2 cellular contexts compared by ENCODE assay signal in the genomic region with DNA sequence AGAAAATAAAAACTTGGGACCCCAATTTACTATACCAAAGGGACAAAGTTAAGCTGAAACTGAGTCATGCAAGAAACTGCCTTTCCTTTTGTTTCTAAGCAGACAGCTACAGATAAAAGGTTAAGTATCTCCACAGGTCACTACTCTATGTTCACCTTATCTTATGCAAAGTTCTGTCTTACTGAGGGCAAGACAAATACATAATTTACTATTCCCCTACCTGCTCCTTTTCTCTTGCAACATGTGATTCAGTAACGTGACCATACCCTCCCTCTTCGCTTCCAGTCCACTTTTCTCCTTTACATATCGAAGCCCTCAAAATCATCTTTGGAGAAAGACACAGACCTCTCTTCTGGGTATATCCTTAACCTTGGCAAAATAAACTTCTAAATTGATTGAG.
TF ChIP-seq lines count a peak whose summit lies in the region.

No MANE protein-coding gene starts in this region.

TF ChIP-seq in A549, 52 proteins besides CTCF, POLR2A, EP300 and RAD21:
- TF ChIP-seq HOXB5 (CRISPR knock-in tag; IDR thresholded peaks at IDR 0.05) = no peak
- TF ChIP-seq HEYL (CRISPR knock-in tag; IDR thresholded peaks at IDR 0.05) = no peak
- TF ChIP-seq SREBF2 (IDR thresholded peaks at IDR 0.05) = no peak
- TF ChIP-seq, protein P1, sequence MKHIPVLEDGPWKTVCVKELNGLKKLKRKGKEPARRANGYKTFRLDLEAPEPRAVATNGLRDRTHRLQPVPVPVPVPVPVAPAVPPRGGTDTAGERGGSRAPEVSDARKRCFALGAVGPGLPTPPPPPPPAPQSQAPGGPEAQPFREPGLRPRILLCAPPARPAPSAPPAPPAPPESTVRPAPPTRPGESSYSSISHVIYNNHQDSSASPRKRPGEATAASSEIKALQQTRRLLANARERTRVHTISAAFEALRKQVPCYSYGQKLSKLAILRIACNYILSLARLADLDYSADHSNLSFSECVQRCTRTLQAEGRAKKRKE (CRISPR knock-in tag; IDR thresholded peaks at IDR 0.05; ENCODE audit: low read depth) = no peak
- TF ChIP-seq TFCP2L1 (CRISPR knock-in tag; IDR thresholded peaks at IDR 0.05) = no peak
- TF ChIP-seq EHF (CRISPR knock-in tag; IDR thresholded peaks at IDR 0.05) = no peak
- no peak for TF ChIP-seq CHD2 (IDR thresholded peaks at IDR 0.05; ENCODE audit: low read length, partially characterized antibody)
- no peak for TF ChIP-seq ZC3H11A (IDR thresholded peaks at IDR 0.05)
- TF ChIP-seq, protein P2, sequence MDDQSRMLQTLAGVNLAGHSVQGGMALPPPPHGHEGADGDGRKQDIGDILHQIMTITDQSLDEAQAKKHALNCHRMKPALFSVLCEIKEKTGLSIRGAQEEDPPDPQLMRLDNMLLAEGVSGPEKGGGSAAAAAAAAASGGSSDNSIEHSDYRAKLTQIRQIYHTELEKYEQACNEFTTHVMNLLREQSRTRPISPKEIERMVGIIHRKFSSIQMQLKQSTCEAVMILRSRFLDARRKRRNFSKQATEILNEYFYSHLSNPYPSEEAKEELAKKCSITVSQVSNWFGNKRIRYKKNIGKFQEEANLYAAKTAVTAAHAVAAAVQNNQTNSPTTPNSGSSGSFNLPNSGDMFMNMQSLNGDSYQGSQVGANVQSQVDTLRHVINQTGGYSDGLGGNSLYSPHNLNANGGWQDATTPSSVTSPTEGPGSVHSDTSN (IDR thresholded peaks at IDR 0.05) = no peak
- TF ChIP-seq NFE2L2 (conservative IDR thresholded peaks at IDR 0.05; ENCODE audit: low read length) = no peak
- no peak for TF ChIP-seq ZFP36 (IDR thresholded peaks at IDR 0.05; ENCODE audit: borderline replicate concordance, partially characterized antibody)
- no peak for TF ChIP-seq MYC (IDR thresholded peaks at IDR 0.05; ENCODE audit: borderline replicate concordance, low read length)
- no peak for TF ChIP-seq RNF2 (IDR thresholded peaks at IDR 0.05; ENCODE audit: borderline replicate concordance, low read depth)
- no peak for TF ChIP-seq FOSB (CRISPR knock-in tag; IDR thresholded peaks at IDR 0.05)
- no peak for TF ChIP-seq FOXS1 (CRISPR knock-in tag; IDR thresholded peaks at IDR 0.05)
- no peak for TF ChIP-seq MAFK (IDR thresholded peaks at IDR 0.05; ENCODE audit: partially characterized antibody)

TF ChIP-seq in K562, 482 proteins besides CTCF, POLR2A, EP300 and RAD21 (continues in another document):
- TF ChIP-seq MTA2 (IDR thresholded peaks at IDR 0.05; ENCODE audit: low read depth) (peak; percentile 48), MEIS2 (IDR thresholded peaks at IDR 0.05; ENCODE audit: partially characterized antibody) (peak; percentile 83), TAL1 (IDR thresholded peaks at IDR 0.05) (peak; percentile 67), SMARCC2 (IDR thresholded peaks at IDR 0.05; ENCODE audit: low read depth) (0 out of 2 replicates have a peak, but pooled peaks have one; percentile 31), L3MBTL2 (IDR thresholded peaks at IDR 0.05) (peak; percentile 72), TFAM (CRISPR knock-in tag; conservative IDR thresholded peaks at IDR 0.05) (no peak), ZNF695 (CRISPR knock-in tag; IDR thresholded peaks at IDR 0.05) (no peak), ZNF24 (IDR thresholded peaks at IDR 0.05) (no peak), ARID1B (IDR thresholded peaks at IDR 0.05) (peak; percentile 81), TCF3 (CRISPR knock-in tag; IDR thresholded peaks at IDR 0.05) (peak; percentile 62), STAT5A (IDR thresholded peaks at IDR 0.05; ENCODE audit: borderline replicate concordance, low read length) (no peak), CBFA2T2 (conservative IDR thresholded peaks at IDR 0.05) (peak; percentile 74), MCM7 (IDR thresholded peaks at IDR 0.05) (no peak), TRIM24 (IDR thresholded peaks at IDR 0.05) (peak; percentile 41 to 58; a peak in 2 of 4 replicates), TAF7 (tag; IDR thresholded peaks at IDR 0.05) (no peak), ZNF76 (CRISPR knock-in tag; IDR thresholded peaks at IDR 0.05; ENCODE audit: borderline replicate concordance) (no peak), CBFA2T3 (IDR thresholded peaks at IDR 0.05) (peak; percentile 82), THRAP3 (IDR thresholded peaks at IDR 0.05; ENCODE audit: borderline replicate concordance) (no peak), LEF1 (IDR thresholded peaks at IDR 0.05) (0 out of 2 replicates have a peak, but pooled peaks have one; percentile 33), RFX1 (IDR thresholded peaks at IDR 0.05) (no peak), ZFP1 (CRISPR knock-in tag; IDR thresholded peaks at IDR 0.05) (no peak), PRMT5 (CRISPR knock-in tag; IDR thresholded peaks at IDR 0.05) (no peak), NR2C1 (IDR thresholded peaks at IDR 0.05) (no peak), NR2C1 (tag; IDR thresholded peaks at IDR 0.05) (0 out of 2 replicates have a peak, but pooled peaks have one; percentile 55), ZNF12 (CRISPR knock-in tag; IDR thresholded peaks at IDR 0.05) (no peak), ZFX (CRISPR knock-in tag; IDR thresholded peaks at IDR 0.05) (no peak), PYGO2 (tag; IDR thresholded peaks at IDR 0.05) (no peak), CREB1 (IDR thresholded peaks at IDR 0.05) (no peak), CREB1 (CRISPR knock-in tag; IDR thresholded peaks at IDR 0.05) (no peak), MED1 (CRISPR knock-in tag; IDR thresholded peaks at IDR 0.05; ENCODE audit: borderline replicate concordance) (no peak), CEBPB (tag; IDR thresholded peaks at IDR 0.05) (peak; percentile 59; the same call in 1 of the 2 replicates), NFE2L1 (tag; IDR thresholded peaks at IDR 0.05; ENCODE audit: borderline replicate concordance, low read depth) (no peak), E2F3 (CRISPR knock-in tag; IDR thresholded peaks at IDR 0.05) (no peak), ZNF766 (CRISPR knock-in tag; conservative IDR thresholded peaks at IDR 0.05) (no peak), ZNF79 (CRISPR knock-in tag; IDR thresholded peaks at IDR 0.05; ENCODE audit: low read depth) (no peak), JUND (IDR thresholded peaks at IDR 0.05; ENCODE audit: borderline replicate concordance, low read depth, low read length) (0 out of 2 replicates have a peak, but pooled peaks have one; percentile 22), JUND (tag; IDR thresholded peaks at IDR 0.05; ENCODE audit: borderline replicate concordance, low read depth, low read length) (no peak), KDM2B (CRISPR knock-in tag; IDR thresholded peaks at IDR 0.05) (no peak), SP2 (IDR thresholded peaks at IDR 0.05; ENCODE audit: extremely low read depth, low read depth, low read length, poor library complexity, severe bottlenecking) (no peak), POLR2G (IDR thresholded peaks at IDR 0.05; ENCODE audit: low read depth, low read length) (no peak), KDM4B (IDR thresholded peaks at IDR 0.05; ENCODE audit: borderline replicate concordance in 2 of 2, low read depth in 1 of 2) (no peak), PTTG1 (tag; IDR thresholded peaks at IDR 0.05; ENCODE audit: low read depth) (no peak), ARHGAP35 (IDR thresholded peaks at IDR 0.05; ENCODE audit: partially characterized antibody) (no peak), SIX5 (IDR thresholded peaks at IDR 0.05; ENCODE audit: borderline replicate concordance in 1 of 2, insufficient read depth in 1 of 2, low read depth in 1 of 2, low read length in 2 of 2) (no peak), ZNF408 (CRISPR knock-in tag; IDR thresholded peaks at IDR 0.05; ENCODE audit: low read depth) (no peak)
- TF ChIP-seq, protein P3, sequence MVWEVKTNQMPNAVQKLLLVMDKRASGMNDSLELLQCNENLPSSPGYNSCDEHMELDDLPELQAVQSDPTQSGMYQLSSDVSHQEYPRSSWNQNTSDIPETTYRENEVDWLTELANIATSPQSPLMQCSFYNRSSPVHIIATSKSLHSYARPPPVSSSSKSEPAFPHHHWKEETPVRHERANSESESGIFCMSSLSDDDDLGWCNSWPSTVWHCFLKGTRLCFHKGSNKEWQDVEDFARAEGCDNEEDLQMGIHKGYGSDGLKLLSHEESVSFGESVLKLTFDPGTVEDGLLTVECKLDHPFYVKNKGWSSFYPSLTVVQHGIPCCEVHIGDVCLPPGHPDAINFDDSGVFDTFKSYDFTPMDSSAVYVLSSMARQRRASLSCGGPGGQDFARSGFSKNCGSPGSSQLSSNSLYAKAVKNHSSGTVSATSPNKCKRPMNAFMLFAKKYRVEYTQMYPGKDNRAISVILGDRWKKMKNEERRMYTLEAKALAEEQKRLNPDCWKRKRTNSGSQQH (CRISPR knock-in tag; IDR thresholded peaks at IDR 0.05) = no peak
- TF ChIP-seq, protein P4, sequence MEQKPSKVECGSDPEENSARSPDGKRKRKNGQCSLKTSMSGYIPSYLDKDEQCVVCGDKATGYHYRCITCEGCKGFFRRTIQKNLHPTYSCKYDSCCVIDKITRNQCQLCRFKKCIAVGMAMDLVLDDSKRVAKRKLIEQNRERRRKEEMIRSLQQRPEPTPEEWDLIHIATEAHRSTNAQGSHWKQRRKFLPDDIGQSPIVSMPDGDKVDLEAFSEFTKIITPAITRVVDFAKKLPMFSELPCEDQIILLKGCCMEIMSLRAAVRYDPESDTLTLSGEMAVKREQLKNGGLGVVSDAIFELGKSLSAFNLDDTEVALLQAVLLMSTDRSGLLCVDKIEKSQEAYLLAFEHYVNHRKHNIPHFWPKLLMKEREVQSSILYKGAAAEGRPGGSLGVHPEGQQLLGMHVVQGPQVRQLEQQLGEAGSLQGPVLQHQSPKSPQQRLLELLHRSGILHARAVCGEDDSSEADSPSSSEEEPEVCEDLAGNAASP (IDR thresholded peaks at IDR 0.05) = no peak
- TF ChIP-seq, protein P5, sequence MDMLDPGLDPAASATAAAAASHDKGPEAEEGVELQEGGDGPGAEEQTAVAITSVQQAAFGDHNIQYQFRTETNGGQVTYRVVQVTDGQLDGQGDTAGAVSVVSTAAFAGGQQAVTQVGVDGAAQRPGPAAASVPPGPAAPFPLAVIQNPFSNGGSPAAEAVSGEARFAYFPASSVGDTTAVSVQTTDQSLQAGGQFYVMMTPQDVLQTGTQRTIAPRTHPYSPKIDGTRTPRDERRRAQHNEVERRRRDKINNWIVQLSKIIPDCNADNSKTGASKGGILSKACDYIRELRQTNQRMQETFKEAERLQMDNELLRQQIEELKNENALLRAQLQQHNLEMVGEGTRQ (CRISPR knock-in tag; IDR thresholded peaks at IDR 0.05) = no peak
- TF ChIP-seq, protein P6, sequence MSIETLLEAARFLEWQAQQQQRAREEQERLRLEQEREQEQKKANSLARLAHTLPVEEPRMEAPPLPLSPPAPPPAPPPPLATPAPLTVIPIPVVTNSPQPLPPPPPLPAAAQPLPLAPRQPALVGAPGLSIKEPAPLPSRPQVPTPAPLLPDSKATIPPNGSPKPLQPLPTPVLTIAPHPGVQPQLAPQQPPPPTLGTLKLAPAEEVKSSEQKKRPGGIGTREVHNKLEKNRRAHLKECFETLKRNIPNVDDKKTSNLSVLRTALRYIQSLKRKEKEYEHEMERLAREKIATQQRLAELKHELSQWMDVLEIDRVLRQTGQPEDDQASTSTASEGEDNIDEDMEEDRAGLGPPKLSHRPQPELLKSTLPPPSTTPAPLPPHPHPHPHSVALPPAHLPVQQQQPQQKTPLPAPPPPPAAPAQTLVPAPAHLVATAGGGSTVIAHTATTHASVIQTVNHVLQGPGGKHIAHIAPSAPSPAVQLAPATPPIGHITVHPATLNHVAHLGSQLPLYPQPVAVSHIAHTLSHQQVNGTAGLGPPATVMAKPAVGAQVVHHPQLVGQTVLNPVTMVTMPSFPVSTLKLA (conservative IDR thresholded peaks at IDR 0.05) = 0 out of 4 replicates have a peak, but pooled peaks of 1 of the 2 experiments have one; percentile 11
- TF ChIP-seq, protein P7, sequence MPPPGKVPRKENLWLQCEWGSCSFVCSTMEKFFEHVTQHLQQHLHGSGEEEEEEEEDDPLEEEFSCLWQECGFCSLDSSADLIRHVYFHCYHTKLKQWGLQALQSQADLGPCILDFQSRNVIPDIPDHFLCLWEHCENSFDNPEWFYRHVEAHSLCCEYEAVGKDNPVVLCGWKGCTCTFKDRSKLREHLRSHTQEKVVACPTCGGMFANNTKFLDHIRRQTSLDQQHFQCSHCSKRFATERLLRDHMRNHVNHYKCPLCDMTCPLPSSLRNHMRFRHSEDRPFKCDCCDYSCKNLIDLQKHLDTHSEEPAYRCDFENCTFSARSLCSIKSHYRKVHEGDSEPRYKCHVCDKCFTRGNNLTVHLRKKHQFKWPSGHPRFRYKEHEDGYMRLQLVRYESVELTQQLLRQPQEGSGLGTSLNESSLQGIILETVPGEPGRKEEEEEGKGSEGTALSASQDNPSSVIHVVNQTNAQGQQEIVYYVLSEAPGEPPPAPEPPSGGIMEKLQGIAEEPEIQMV (tag; conservative IDR thresholded peaks at IDR 0.05; ENCODE audit: low read depth) = no peak
- TF ChIP-seq, protein P8, sequence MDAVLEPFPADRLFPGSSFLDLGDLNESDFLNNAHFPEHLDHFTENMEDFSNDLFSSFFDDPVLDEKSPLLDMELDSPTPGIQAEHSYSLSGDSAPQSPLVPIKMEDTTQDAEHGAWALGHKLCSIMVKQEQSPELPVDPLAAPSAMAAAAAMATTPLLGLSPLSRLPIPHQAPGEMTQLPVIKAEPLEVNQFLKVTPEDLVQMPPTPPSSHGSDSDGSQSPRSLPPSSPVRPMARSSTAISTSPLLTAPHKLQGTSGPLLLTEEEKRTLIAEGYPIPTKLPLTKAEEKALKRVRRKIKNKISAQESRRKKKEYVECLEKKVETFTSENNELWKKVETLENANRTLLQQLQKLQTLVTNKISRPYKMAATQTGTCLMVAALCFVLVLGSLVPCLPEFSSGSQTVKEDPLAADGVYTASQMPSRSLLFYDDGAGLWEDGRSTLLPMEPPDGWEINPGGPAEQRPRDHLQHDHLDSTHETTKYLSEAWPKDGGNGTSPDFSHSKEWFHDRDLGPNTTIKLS (IDR thresholded peaks at IDR 0.05; ENCODE audit: borderline replicate concordance, low read depth) = no peak
- TF ChIP-seq, protein P9, sequence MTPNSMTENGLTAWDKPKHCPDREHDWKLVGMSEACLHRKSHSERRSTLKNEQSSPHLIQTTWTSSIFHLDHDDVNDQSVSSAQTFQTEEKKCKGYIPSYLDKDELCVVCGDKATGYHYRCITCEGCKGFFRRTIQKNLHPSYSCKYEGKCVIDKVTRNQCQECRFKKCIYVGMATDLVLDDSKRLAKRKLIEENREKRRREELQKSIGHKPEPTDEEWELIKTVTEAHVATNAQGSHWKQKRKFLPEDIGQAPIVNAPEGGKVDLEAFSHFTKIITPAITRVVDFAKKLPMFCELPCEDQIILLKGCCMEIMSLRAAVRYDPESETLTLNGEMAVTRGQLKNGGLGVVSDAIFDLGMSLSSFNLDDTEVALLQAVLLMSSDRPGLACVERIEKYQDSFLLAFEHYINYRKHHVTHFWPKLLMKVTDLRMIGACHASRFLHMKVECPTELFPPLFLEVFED (CRISPR knock-in tag; conservative IDR thresholded peaks at IDR 0.05) = no peak
- TF ChIP-seq, protein P10, sequence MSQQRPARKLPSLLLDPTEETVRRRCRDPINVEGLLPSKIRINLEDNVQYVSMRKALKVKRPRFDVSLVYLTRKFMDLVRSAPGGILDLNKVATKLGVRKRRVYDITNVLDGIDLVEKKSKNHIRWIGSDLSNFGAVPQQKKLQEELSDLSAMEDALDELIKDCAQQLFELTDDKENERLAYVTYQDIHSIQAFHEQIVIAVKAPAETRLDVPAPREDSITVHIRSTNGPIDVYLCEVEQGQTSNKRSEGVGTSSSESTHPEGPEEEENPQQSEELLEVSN (IDR thresholded peaks at IDR 0.05; ENCODE audit: borderline replicate concordance in 1 of 2, extremely low read depth in 1 of 2, insufficient read depth in 1 of 2, insufficient read length in 1 of 2, low read depth in 1 of 2, low read length in 1 of 2, poor library complexity in 1 of 2, severe bottlenecking in 1 of 2) = no peak
